Comparison of ENCODE assay signal across 17 cellular contexts in genomic region chr20:50859161-50859560, GRCh38.
"Had no signal": no experiment of that assay in that cellular context is flagged by ENCODE, and none has a peak within 500 bp of the region (broad histone marks: within the 10 kb centered on the region; RNA-seq: fewer than 3 reads in every experiment).

No MANE protein-coding gene starts in this region.

- H3K4me1 Mint-ChIP-seq: nephron had no signal

- H3K36me3 ChIP-seq: esophagus squamous epithelium had no signal

- H2AFZ ChIP-seq: hepatocyte had no signal

- H3K27me3 Mint-ChIP-seq: activated CD4-positive, alpha-beta memory T cell treated with anti-CD3 and anti-CD28 coated beads, Interleukin-2, amount 10 ng/mL, durations not matched to agents 7 days and 5 days; activated T-helper 17 cell treated with anti-CD3 and anti-CD28 coated beads, Interleukin-2, amount 50 U/mL, for 72 hours; brain; effector memory CD8-positive, alpha-beta T cell had no signal

- H3K27ac ChIP-seq: esophagus squamous epithelium, hepatocyte, spleen had no signal

- ATAC-seq: activated T-helper 17 cell treated with anti-CD3 and anti-CD28 coated beads, Interleukin-2, amount 50 U/mL, for 72 hours; effector memory CD8-positive, alpha-beta T cell had no signal

- H3K9me3 Mint-ChIP-seq: activated CD4-positive, alpha-beta memory T cell treated with anti-CD3 and anti-CD28 coated beads, Interleukin-2, amount 10 ng/mL, durations not matched to agents 7 days and 5 days; activated T-helper 17 cell treated with anti-CD3 and anti-CD28 coated beads, Interleukin-2, amount 50 U/mL, for 72 hours; brain; effector memory CD8-positive, alpha-beta T cell; nephron; T-helper 2 cell treated with Interferon-gamma antibody and Interleukin-4, amounts not matched to agents 5 μg/mL and 100 μg/mL, for 36 hours had no signal

- H3K79me2 ChIP-seq: hepatocyte had no signal

- H3K9me3 ChIP-seq: esophagus squamous epithelium, spleen had no signal

- DNase-seq: activated CD4-positive, alpha-beta memory T cell treated with anti-CD3 and anti-CD28 coated beads, Interleukin-2, amount 10 ng/mL, durations not matched to agents 7 days and 5 days; activated CD4-positive, alpha-beta T cell treated with anti-CD3 and anti-CD28 coated beads for 4 hours; activated naive CD4-positive, alpha-beta T cell treated with Interleukin-2 at 50 U/mL for 16 hours; activated T-cell treated with anti-CD3 and anti-CD28 coated beads, Interleukin-2, amount 50 U/mL, for 1 hour; caudate nucleus; effector memory CD8-positive, alpha-beta T cell; esophagus squamous epithelium; occipital lobe; retina; spleen; stimulated activated CD4-positive, alpha-beta T cell treated with anti-CD3 and anti-CD28 coated beads, Interleukin-4, amount 100 ng/mL, for 4 hours; stimulated activated naive CD4-positive, alpha-beta T cell had no signal

- H3K4me3 Mint-ChIP-seq: activated CD4-positive, alpha-beta memory T cell treated with anti-CD3 and anti-CD28 coated beads, Interleukin-2, amount 10 ng/mL, durations not matched to agents 7 days and 5 days; activated T-helper 17 cell treated with anti-CD3 and anti-CD28 coated beads, Interleukin-2, amount 50 U/mL, for 72 hours; brain; effector memory CD8-positive, alpha-beta T cell; nephron; T-helper 2 cell treated with Interferon-gamma antibody and Interleukin-4, amounts not matched to agents 5 μg/mL and 100 μg/mL, for 36 hours had no signal

- H3K36me3 Mint-ChIP-seq: brain had no signal

- H3K27ac Mint-ChIP-seq: activated CD4-positive, alpha-beta memory T cell treated with anti-CD3 and anti-CD28 coated beads, Interleukin-2, amount 10 ng/mL, durations not matched to agents 7 days and 5 days; activated T-helper 17 cell treated with anti-CD3 and anti-CD28 coated beads, Interleukin-2, amount 50 U/mL, for 72 hours; brain; effector memory CD8-positive, alpha-beta T cell; nephron; T-helper 2 cell treated with Interferon-gamma antibody and Interleukin-4, amounts not matched to agents 5 μg/mL and 100 μg/mL, for 36 hours had no signal

- H3K4me2 ChIP-seq: hepatocyte had no signal

- H3K4me3 ChIP-seq: esophagus squamous epithelium, hepatocyte, spleen had no signal

- H3K27me3 ChIP-seq: esophagus squamous epithelium, hepatocyte, spleen had no signal
